In genomic region chr7:151028131-151028947, GRCh38 we compare ENCODE assay signal across 8 cellular contexts. TPM values are rescaled to one million over a fixed set of nuclear protein-coding genes. Genes with fewer than 3 reads are reported as not detected.
A peak's percentile ranks its signal among the peaks of the same experiment; 100 is the strongest.
DNase-seq lines count a peak whose midpoint lies in the region; ATAC-seq and TF ChIP-seq lines count a peak whose summit lies in the region.

ABCB8 (plus strand) TSS chr7:151028450; CDS start chr7:151028516, 66 bp downstream.

- DNase-seq in COLO829 (ENCODE audit: low spot score) (peak; percentile 100), HS-5 (ENCODE audit: low read depth) (peak; percentile 90), NK-92 (lab: John Stamatoyannopoulos, UW; ENCODE audit: unreplicated experiment) (peak; percentile 77), lower lobe of right lung (peak; percentile 98)
- peak; percentile 91 to 96 for DNase-seq in activated CD8-positive, alpha-beta memory T cell treated with anti-CD3 and anti-CD28 coated beads for 1 hour (ENCODE audit: extremely low read depth in 1 of 2, low read depth in 1 of 2)
- peak; percentile 92 to 97 (median 96) for DNase-seq in stimulated activated CD4-positive, alpha-beta T cell treated with anti-CD3 and anti-CD28 coated beads, TNF-alpha, amount 100 ng/mL, for 24 hours (ENCODE audit: low read depth in 3 of 3)

- H3K27me3 ChIP-seq in ectodermal cell (ENCODE audit: control insufficient read depth, insufficient read depth, low read length, poor library complexity, severe bottlenecking) (no peaks in the 10 kb centered on the region), lower lobe of right lung (ENCODE audit: low read depth) (no peaks in the 10 kb centered on the region)

- 1 to 2% methylated on average over 53 of the region's 53 CpGs for WGBS in ectodermal cell, 2 experiments

- H3K9me3 ChIP-seq in ectodermal cell (ENCODE audit: control insufficient read depth, low read length) (no peaks in the 10 kb centered on the region), lower lobe of right lung (no peaks in the 10 kb centered on the region)

- H3K4me3 ChIP-seq in ectodermal cell (ENCODE audit: insufficient read depth, low read depth, low read length) (peak within 1 kb of the TSS; percentile 89), lower lobe of right lung (peak within 1 kb of the TSS; percentile 84)

- H3K27ac ChIP-seq in ectodermal cell (ENCODE audit: insufficient read depth, low read depth, low read length, poor library complexity, severe bottlenecking) (peak within 1 kb of the TSS; percentile 83), lower lobe of right lung (peak within 1 kb of the TSS; percentile 87)

- no peaks in the 10 kb centered on the region for H3K36me3 ChIP-seq in ectodermal cell (ENCODE audit: control insufficient read depth, insufficient read depth, low read length)
- H3K36me3 ChIP-seq in lower lobe of right lung = peaks cover 16% of the 10 kb centered on the region

- peak; percentile 58 for TF ChIP-seq CTCF in lower lobe of right lung (IDR thresholded peaks at IDR 0.05)

- intact Hi-C loops in lower lobe of right lung (cut with DNase I) = no loop called here

- peaks cover 5% of the 10 kb centered on the region for H3K4me1 ChIP-seq in ectodermal cell (ENCODE audit: control insufficient read depth, insufficient read depth, low read length)
- H3K4me1 ChIP-seq in lower lobe of right lung = peaks cover 19% of the 10 kb centered on the region

- ATAC-seq in GM19468 (IDR thresholded peaks at IDR 0.05; ENCODE audit: extremely low read depth, unreplicated experiment) (peak; percentile 90), lower lobe of right lung (peak; percentile 97 to 98)

RNA-seq across cellular contexts. Expression of gene ABCB8, which starts in this region (rescaled TPM):
- 32.4 TPM for polyA plus RNA-seq in ectodermal cell (2013, experiment 1 of 4)
- 27.1 TPM for polyA plus RNA-seq in ectodermal cell (2013, experiment 2 of 4)
- 21.8 TPM for polyA plus RNA-seq in ectodermal cell (2013, experiment 3 of 4)
- 24.4 TPM for polyA plus RNA-seq in ectodermal cell (2013, experiment 4 of 4)
- total RNA-seq in lower lobe of right lung = 42.4 TPM

Comparison
In these comparisons a context has a peak if more than half of its experiments do, and no peak if none do; other contexts are left out.
1. Peak in every context shown above with its lines: DNase-seq, ATAC-seq, H3K4me3 ChIP-seq and H3K27ac ChIP-seq.